Comparison of ENCODE assay signal across 1 cellular context in the genomic region with DNA sequence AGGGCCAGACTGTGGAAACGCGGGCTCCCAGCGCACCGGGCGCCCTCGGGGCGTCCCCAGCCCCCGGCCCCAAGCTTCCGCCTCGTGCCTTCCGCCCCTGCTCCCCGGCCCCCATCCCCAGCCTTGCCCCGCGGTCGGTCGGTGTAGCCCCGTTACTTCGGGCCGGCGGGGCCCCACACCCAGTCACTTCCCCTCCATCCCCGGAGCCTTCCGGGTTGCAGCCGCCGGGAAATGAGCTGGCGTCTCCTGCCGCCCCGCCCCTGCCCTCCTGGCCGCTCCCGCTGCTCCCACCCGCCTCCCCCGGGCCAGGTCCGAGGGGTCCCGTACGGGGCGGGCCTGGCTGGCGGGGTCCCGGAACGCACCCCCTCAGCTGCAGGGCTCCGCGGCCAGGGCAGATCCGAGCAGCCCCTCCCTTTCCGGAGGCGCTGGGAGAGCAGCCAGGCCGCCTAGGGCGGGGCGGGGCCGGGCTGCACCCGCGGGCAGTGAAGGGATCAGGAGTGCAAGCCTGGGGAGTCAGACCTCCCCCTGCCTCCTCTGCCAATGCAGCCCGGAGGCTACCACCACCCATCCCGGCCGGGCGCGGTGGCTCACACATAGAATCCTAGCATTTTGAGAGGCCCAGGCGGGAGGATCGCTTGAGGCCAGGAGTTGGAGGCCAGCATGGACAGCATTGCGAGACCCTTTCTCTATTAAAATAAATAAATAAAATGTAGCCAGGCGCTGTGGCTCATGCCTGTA.
TF ChIP-seq lines count a peak whose summit lies in the region.

No MANE protein-coding gene starts in this region.

TF ChIP-seq in HepG2, 621 proteins besides CTCF, POLR2A, EP300 and RAD21 (continued from another document and continues in another):
- TF ChIP-seq ZNF552 (CRISPR knock-in tag; IDR thresholded peaks at IDR 0.05; ENCODE audit: borderline replicate concordance) = no peak
- no peak for TF ChIP-seq ZMYM4 (CRISPR knock-in tag; IDR thresholded peaks at IDR 0.05)
- no peak for TF ChIP-seq U2AF2 (IDR thresholded peaks at IDR 0.05; ENCODE audit: low read depth, low read length)
- TF ChIP-seq, protein P1, sequence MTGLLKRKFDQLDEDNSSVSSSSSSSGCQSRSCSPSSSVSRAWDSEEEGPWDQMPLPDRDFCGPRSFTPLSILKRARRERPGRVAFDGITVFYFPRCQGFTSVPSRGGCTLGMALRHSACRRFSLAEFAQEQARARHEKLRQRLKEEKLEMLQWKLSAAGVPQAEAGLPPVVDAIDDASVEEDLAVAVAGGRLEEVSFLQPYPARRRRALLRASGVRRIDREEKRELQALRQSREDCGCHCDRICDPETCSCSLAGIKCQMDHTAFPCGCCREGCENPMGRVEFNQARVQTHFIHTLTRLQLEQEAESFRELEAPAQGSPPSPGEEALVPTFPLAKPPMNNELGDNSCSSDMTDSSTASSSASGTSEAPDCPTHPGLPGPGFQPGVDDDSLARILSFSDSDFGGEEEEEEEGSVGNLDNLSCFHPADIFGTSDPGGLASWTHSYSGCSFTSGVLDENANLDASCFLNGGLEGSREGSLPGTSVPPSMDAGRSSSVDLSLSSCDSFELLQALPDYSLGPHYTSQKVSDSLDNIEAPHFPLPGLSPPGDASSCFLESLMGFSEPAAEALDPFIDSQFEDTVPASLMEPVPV (CRISPR knock-in tag; IDR thresholded peaks at IDR 0.05) = peak; percentile 53; the same call in 1 of the 2 replicates
- no peak for TF ChIP-seq ZNF570 (CRISPR knock-in tag; IDR thresholded peaks at IDR 0.05; ENCODE audit: borderline replicate concordance)
- no peak for TF ChIP-seq FLYWCH1 (CRISPR knock-in tag; IDR thresholded peaks at IDR 0.05)
- TF ChIP-seq ZSCAN29 (CRISPR knock-in tag; conservative IDR thresholded peaks at IDR 0.05) = no peak
- TF ChIP-seq SP1 (IDR thresholded peaks at IDR 0.05) = no peak
- TF ChIP-seq SP1 (CRISPR knock-in tag; IDR thresholded peaks at IDR 0.05) = peak; percentile 45; the same call in 1 of the 2 replicates
- no peak for TF ChIP-seq MLLT10 (CRISPR knock-in tag; IDR thresholded peaks at IDR 0.05)
- TF ChIP-seq HMGXB4 (CRISPR knock-in tag; IDR thresholded peaks at IDR 0.05; ENCODE audit: borderline replicate concordance in 1 of 2, low read depth in 1 of 2) = peak in 1 of 2 experiments; percentile 34; a peak in 1 of 4 replicates
- TF ChIP-seq ZNF770 (CRISPR knock-in tag; IDR thresholded peaks at IDR 0.05) = peak; percentile 99
- 0 out of 2 replicates have a peak, but pooled peaks have one; percentile 17 for TF ChIP-seq CBFB (CRISPR knock-in tag; IDR thresholded peaks at IDR 0.05)
- TF ChIP-seq ZNF12 (CRISPR knock-in tag; IDR thresholded peaks at IDR 0.05) = no peak
- TF ChIP-seq, protein P2, sequence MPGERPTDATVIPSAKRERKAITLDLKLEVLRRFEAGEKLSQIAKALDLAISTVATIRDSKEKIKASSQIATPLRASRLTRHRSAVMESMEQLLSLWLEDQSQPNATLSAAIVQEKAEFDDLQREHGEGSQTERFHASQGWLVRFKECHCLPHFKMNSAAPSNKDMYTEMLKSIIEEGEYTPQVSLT (CRISPR knock-in tag; IDR thresholded peaks at IDR 0.05; ENCODE audit: borderline replicate concordance, low read depth) = no peak
- TF ChIP-seq ZNF501 (CRISPR knock-in tag; IDR thresholded peaks at IDR 0.05) = no peak
- no peak for TF ChIP-seq GPN1 (CRISPR knock-in tag; IDR thresholded peaks at IDR 0.05; ENCODE audit: borderline replicate concordance)
- no peak for TF ChIP-seq KAT2B (IDR thresholded peaks at IDR 0.05; ENCODE audit: borderline replicate concordance, low read depth, low read length)
- no peak for TF ChIP-seq BCL6 (CRISPR knock-in tag; IDR thresholded peaks at IDR 0.05)
- peak; percentile 84 for TF ChIP-seq SP5 (CRISPR knock-in tag; IDR thresholded peaks at IDR 0.05; ENCODE audit: borderline replicate concordance, low read depth)
- TF ChIP-seq PHF20 (CRISPR knock-in tag; IDR thresholded peaks at IDR 0.05) = peak; percentile 63
- peak; percentile 66 for TF ChIP-seq KAT8 (CRISPR knock-in tag; IDR thresholded peaks at IDR 0.05)
- TF ChIP-seq XRCC5 (optimal IDR thresholded peaks at IDR 0.05; ENCODE audit: low read length) = no peak
- TF ChIP-seq, protein P3, sequence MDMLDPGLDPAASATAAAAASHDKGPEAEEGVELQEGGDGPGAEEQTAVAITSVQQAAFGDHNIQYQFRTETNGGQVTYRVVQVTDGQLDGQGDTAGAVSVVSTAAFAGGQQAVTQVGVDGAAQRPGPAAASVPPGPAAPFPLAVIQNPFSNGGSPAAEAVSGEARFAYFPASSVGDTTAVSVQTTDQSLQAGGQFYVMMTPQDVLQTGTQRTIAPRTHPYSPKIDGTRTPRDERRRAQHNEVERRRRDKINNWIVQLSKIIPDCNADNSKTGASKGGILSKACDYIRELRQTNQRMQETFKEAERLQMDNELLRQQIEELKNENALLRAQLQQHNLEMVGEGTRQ (IDR thresholded peaks at IDR 0.05; ENCODE audit: low read depth, low read length) = no peak
- TF ChIP-seq, protein P3 (CRISPR knock-in tag; IDR thresholded peaks at IDR 0.05; ENCODE audit: borderline replicate concordance) = no peak
- TF ChIP-seq ZNF670 (CRISPR knock-in tag; IDR thresholded peaks at IDR 0.05; ENCODE audit: borderline replicate concordance) = no peak
- TF ChIP-seq, protein P4, sequence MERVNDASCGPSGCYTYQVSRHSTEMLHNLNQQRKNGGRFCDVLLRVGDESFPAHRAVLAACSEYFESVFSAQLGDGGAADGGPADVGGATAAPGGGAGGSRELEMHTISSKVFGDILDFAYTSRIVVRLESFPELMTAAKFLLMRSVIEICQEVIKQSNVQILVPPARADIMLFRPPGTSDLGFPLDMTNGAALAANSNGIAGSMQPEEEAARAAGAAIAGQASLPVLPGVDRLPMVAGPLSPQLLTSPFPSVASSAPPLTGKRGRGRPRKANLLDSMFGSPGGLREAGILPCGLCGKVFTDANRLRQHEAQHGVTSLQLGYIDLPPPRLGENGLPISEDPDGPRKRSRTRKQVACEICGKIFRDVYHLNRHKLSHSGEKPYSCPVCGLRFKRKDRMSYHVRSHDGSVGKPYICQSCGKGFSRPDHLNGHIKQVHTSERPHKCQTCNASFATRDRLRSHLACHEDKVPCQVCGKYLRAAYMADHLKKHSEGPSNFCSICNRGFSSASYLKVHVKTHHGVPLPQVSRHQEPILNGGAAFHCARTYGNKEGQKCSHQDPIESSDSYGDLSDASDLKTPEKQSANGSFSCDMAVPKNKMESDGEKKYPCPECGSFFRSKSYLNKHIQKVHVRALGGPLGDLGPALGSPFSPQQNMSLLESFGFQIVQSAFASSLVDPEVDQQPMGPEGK (CRISPR knock-in tag; IDR thresholded peaks at IDR 0.05) = peak; percentile 92
- no peak for TF ChIP-seq ZNF274 (CRISPR knock-in tag; IDR thresholded peaks at IDR 0.05)
- TF ChIP-seq, protein P5, sequence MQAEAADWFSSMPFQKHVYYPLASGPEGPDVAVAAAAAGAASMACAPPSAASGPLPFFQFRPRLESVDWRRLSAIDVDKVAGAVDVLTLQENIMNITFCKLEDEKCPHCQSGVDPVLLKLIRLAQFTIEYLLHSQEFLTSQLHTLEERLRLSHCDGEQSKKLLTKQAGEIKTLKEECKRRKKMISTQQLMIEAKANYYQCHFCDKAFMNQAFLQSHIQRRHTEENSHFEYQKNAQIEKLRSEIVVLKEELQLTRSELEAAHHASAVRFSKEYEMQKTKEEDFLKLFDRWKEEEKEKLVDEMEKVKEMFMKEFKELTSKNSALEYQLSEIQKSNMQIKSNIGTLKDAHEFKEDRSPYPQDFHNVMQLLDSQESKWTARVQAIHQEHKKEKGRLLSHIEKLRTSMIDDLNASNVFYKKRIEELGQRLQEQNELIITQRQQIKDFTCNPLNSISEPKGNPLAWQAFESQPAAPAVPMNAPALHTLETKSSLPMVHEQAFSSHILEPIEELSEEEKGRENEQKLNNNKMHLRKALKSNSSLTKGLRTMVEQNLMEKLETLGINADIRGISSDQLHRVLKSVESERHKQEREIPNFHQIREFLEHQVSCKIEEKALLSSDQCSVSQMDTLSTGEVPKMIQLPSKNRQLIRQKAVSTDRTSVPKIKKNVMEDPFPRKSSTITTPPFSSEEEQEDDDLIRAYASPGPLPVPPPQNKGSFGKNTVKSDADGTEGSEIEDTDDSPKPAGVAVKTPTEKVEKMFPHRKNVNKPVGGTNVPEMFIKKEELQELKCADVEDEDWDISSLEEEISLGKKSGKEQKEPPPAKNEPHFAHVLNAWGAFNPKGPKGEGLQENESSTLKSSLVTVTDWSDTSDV (CRISPR knock-in tag; IDR thresholded peaks at IDR 0.05) = no peak
- no peak for TF ChIP-seq ZNF883 (CRISPR knock-in tag; IDR thresholded peaks at IDR 0.05; ENCODE audit: not compliant biosample characterization)
- TF ChIP-seq, protein P6, sequence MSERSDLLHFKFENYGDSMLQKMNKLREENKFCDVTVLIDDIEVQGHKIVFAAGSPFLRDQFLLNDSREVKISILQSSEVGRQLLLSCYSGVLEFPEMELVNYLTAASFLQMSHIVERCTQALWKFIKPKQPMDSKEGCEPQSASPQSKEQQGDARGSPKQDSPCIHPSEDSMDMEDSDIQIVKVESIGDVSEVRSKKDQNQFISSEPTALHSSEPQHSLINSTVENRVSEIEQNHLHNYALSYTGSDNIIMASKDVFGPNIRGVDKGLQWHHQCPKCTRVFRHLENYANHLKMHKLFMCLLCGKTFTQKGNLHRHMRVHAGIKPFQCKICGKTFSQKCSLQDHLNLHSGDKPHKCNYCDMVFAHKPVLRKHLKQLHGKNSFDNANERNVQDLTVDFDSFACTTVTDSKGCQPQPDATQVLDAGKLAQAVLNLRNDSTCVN (CRISPR knock-in tag; IDR thresholded peaks at IDR 0.05; ENCODE audit: borderline replicate concordance) = no peak
- TF ChIP-seq MIXL1 (CRISPR knock-in tag; IDR thresholded peaks at IDR 0.05) = no peak
- no peak for TF ChIP-seq ARNT (IDR thresholded peaks at IDR 0.05)
- TF ChIP-seq CHD4 (IDR thresholded peaks at IDR 0.05; ENCODE audit: borderline replicate concordance, low read length) = no peak; the same call in 1 of the 2 replicates
- no peak for TF ChIP-seq FOXJ3 (CRISPR knock-in tag; IDR thresholded peaks at IDR 0.05; ENCODE audit: borderline replicate concordance)
- TF ChIP-seq MBD4 (IDR thresholded peaks at IDR 0.05; ENCODE audit: borderline replicate concordance, low read length) = no peak
- TF ChIP-seq KLF9 (CRISPR knock-in tag; IDR thresholded peaks at IDR 0.05; ENCODE audit: low read depth) = no peak
- no peak for TF ChIP-seq ZNF678 (CRISPR knock-in tag; IDR thresholded peaks at IDR 0.05)
- no peak for TF ChIP-seq ZNF296 (CRISPR knock-in tag; conservative IDR thresholded peaks at IDR 0.05)
- 0 out of 2 replicates have a peak, but pooled peaks have one; percentile 33 for TF ChIP-seq KDM5B (CRISPR knock-in tag; IDR thresholded peaks at IDR 0.05; ENCODE audit: borderline replicate concordance)
- TF ChIP-seq MZF1 (CRISPR knock-in tag; IDR thresholded peaks at IDR 0.05; ENCODE audit: borderline replicate concordance) = no peak
- TF ChIP-seq HOXD1 (CRISPR knock-in tag; IDR thresholded peaks at IDR 0.05) = no peak
